In genomic region chr14:100142073-100143040, GRCh38 we compare ENCODE assay signal across 10 cellular contexts. TPM values are rescaled to one million over a fixed set of nuclear protein-coding genes. Genes with fewer than 3 reads are reported as not detected.
DNase-seq lines count a peak whose midpoint lies in the region; ATAC-seq and TF ChIP-seq lines count a peak whose summit lies in the region.
"Had no signal": no experiment of that assay in that cellular context is flagged by ENCODE, and none has a peak within 500 bp of the region (broad histone marks: within the 10 kb centered on the region; RNA-seq: fewer than 3 reads in every experiment).

No MANE protein-coding gene starts in this region.

- DNase-seq in CD4-positive, alpha-beta memory T cell: no peak
- DNase-seq in SJCRH30 (peak; percentile 32 to 45), fibroblast of pulmonary artery (ENCODE audit: low read depth) (peak; percentile 49), neural progenitor cell (ENCODE audit: low spot score) (no peak), D341Med (ENCODE audit: low spot score) (no peak), sigmoid colon (no peak), NCI-H2029 treated with DMSO at 0.1 percent for 48 hours (lab: John Stamatoyannopoulos, UW) (no peak)
- DNase-seq: KBM-7; stimulated activated CD4-positive, alpha-beta T cell treated with anti-CD3 and anti-CD28 coated beads, Interleukin-4, amount 100 ng/mL, for 1 hour had no signal

- POLR2A ChIA-PET in CD4-positive, alpha-beta memory T cell (lab: Charles Lee; ENCODE audit: partially characterized antibody): interaction anchor here (1.0 to 4.8 kb wide), 9 partner anchors 9 to 73 kb away, joined by 3 to 23 read pairs (median 4); no protein-coding TSS in a partner anchor

- H3K4me1 Mint-ChIP-seq in CD4-positive, alpha-beta memory T cell: peaks cover 9 to 36% (median 13%) of the 10 kb centered on the region in 4 donors
- peaks cover 14% of the 10 kb centered on the region for H3K4me1 Mint-ChIP-seq in neural progenitor cell

- H3K4me3 Mint-ChIP-seq in CD4-positive, alpha-beta memory T cell: no peak overlapping the region
- H3K4me3 Mint-ChIP-seq in neural progenitor cell: peak overlapping the region; percentile 15

- H3F3A ChIP-seq in neural progenitor cell (ENCODE audit: low read depth): peaks cover 13% of the 10 kb centered on the region

- no peak overlapping the region for H3K9ac ChIP-seq in neural progenitor cell

- no peak for TF ChIP-seq POLR2A in sigmoid colon (IDR thresholded peaks at IDR 0.05)

- no peak for TF ChIP-seq EP300 in sigmoid colon (IDR thresholded peaks at IDR 0.05)

- no peak overlapping the region for H2AFZ ChIP-seq in neural progenitor cell (replicated peaks)

- CTCF ChIA-PET in CD4-positive, alpha-beta memory T cell (lab: Charles Lee; ENCODE audit: partially characterized antibody): interaction anchor here (1.0 to 2.2 kb wide), 5 partner anchors 13 to 87 kb away, joined by 3 to 7 read pairs (median 3); no protein-coding TSS in a partner anchor

- no peaks in the 10 kb centered on the region for H3K79me2 ChIP-seq in neural progenitor cell (ENCODE audit: low read depth)

- peaks cover 17% of the 10 kb centered on the region for H3K4me1 ChIP-seq in CD4-positive, alpha-beta memory T cell (ENCODE audit: insufficient read depth, low read length)
- H3K4me1 ChIP-seq in SJCRH30 (peaks cover 7% of the 10 kb centered on the region), neural progenitor cell (peaks cover 13% of the 10 kb centered on the region), sigmoid colon (no peaks in the 10 kb centered on the region)

- H3K27me3 Mint-ChIP-seq in CD4-positive, alpha-beta memory T cell: no peaks in the 10 kb centered on the region
- peaks cover 9% of the 10 kb centered on the region for H3K27me3 Mint-ChIP-seq in neural progenitor cell (ENCODE audit: insufficient read depth, low read depth)

- H3K27ac ChIP-seq in CD4-positive, alpha-beta memory T cell (ENCODE audit: low read depth, low read length): no peak overlapping the region
- H3K27ac ChIP-seq in SJCRH30: no peak overlapping the region
- no peak overlapping the region for H3K27ac ChIP-seq in neural progenitor cell
- peak overlapping the region in 2 of 4 donors; percentile 2 to 64 for H3K27ac ChIP-seq in sigmoid colon

- no peak overlapping the region for H3K4me3 ChIP-seq in CD4-positive, alpha-beta memory T cell (ENCODE audit: low read length in 2 of 2)
- H3K4me3 ChIP-seq in SJCRH30 (no peak overlapping the region), fibroblast of pulmonary artery (replicated peaks; ENCODE audit: low read depth, low read length) (no peak overlapping the region), neural progenitor cell (no peak overlapping the region), sigmoid colon (no peak overlapping the region)

- H3K27ac Mint-ChIP-seq in CD4-positive, alpha-beta memory T cell: peak overlapping the region in 4 of 7 donors; percentile 36 to 85 (median 46)
- peak overlapping the region; percentile 79 for H3K27ac Mint-ChIP-seq in neural progenitor cell

- no peaks in the 10 kb centered on the region for H3K9me3 ChIP-seq in CD4-positive, alpha-beta memory T cell (ENCODE audit: control insufficient read depth in 1 of 2, low read length in 2 of 2)
- H3K9me3 ChIP-seq in SJCRH30 (replicated peaks): no peaks in the 10 kb centered on the region
- no peaks in the 10 kb centered on the region for H3K9me3 ChIP-seq in neural progenitor cell (ENCODE audit: low read depth)
- no peaks in the 10 kb centered on the region for H3K9me3 ChIP-seq in sigmoid colon

- H4K20me1 ChIP-seq in neural progenitor cell (ENCODE audit: low read depth): no peaks in the 10 kb centered on the region

- peaks cover 0 to 2% (median 0%) of the 10 kb centered on the region in 8 donors for H3K9me3 Mint-ChIP-seq in CD4-positive, alpha-beta memory T cell
- H3K9me3 Mint-ChIP-seq in neural progenitor cell: no peaks in the 10 kb centered on the region

- TF ChIP-seq CTCF in fibroblast of pulmonary artery (IDR thresholded peaks at IDR 0.05; ENCODE audit: low read length, missing control alignments): no peak
- TF ChIP-seq CTCF in neural progenitor cell (IDR thresholded peaks at IDR 0.05): no peak
- TF ChIP-seq CTCF in sigmoid colon (IDR thresholded peaks at IDR 0.05): no peak

- intact Hi-C loops in CD4-positive, alpha-beta memory T cell (cut with micrococcal nuclease): loop anchor here (10.0 kb wide), 1 partner anchor 102 kb away; no protein-coding TSS in a partner anchor
- intact Hi-C loops in sigmoid colon (cut with DNase I): no loop called here

- ATAC-seq in HG03432 (IDR thresholded peaks at IDR 0.05; ENCODE audit: unreplicated experiment): no peak

- H3K36me3 Mint-ChIP-seq in CD4-positive, alpha-beta memory T cell: peaks cover 39 to 55% of the 10 kb centered on the region in 2 donors
- H3K36me3 Mint-ChIP-seq in neural progenitor cell: peaks cover 7% of the 10 kb centered on the region

- no peak overlapping the region for H3K4me2 ChIP-seq in neural progenitor cell

- peaks cover 65% of the 10 kb centered on the region for H3K36me3 ChIP-seq in CD4-positive, alpha-beta memory T cell (ENCODE audit: insufficient read depth, low read length)
- H3K36me3 ChIP-seq in SJCRH30 (no peaks in the 10 kb centered on the region), neural progenitor cell (no peaks in the 10 kb centered on the region), sigmoid colon (peaks cover 0 to 13% (median 3%) of the 10 kb centered on the region in 4 donors)

- no peaks in the 10 kb centered on the region for H3K27me3 ChIP-seq in CD4-positive, alpha-beta memory T cell (ENCODE audit: insufficient read depth, low read length)
- H3K27me3 ChIP-seq in SJCRH30: no peaks in the 10 kb centered on the region
- H3K27me3 ChIP-seq in neural progenitor cell: no peaks in the 10 kb centered on the region
- no peaks in the 10 kb centered on the region for H3K27me3 ChIP-seq in sigmoid colon

- 18 to 57% methylated on average over 14 of the region's 14 CpGs for WGBS in sigmoid colon, 2 donors

RNA-seq across cellular contexts. Expression of gene DEGS2, which starts 17.1 kb away (rescaled TPM):
- under 1 TPM in 1 of 2 experiments, not detected in 1; 0.14 TPM for total RNA-seq in CD4-positive, alpha-beta memory T cell
- under 1 TPM in 1 of 2 donors, not detected in 1; 0.81 TPM for polyA plus RNA-seq in CD4-positive, alpha-beta memory T cell
- 0.03 TPM in 1 of 2 replicates, not detected in the other for total RNA-seq in SJCRH30 (2014; rRNA removed; shearing (Covaris generic))
- total RNA-seq in neural progenitor cell (ENCODE audit: low replicate concordance) (0.25 TPM in 1 of 2 replicates, not detected in the other), sigmoid colon (under 1 TPM; under 0.01 to 0.54 (median 0.39) TPM)
- polyA plus RNA-seq in sigmoid colon: 10 to 100 TPM in 1 of 3 donors, 1 to 10 TPM in 2; 2.4 to 11.9 (median 2.8) TPM

Comparison
In these comparisons a context has a peak if more than half of its experiments do, and no peak if none do; other contexts are left out.
1. DNase-seq: peak in SJCRH30 (2 of 2) and fibroblast of pulmonary artery (single experiment); none in CD4-positive, alpha-beta memory T cell (0 of 5), neural progenitor cell (single experiment), D341Med (single experiment), sigmoid colon (single experiment) and NCI-H2029 treated with DMSO at 0.1 percent for 48 hours (single experiment).